31 cellular contexts compared by ENCODE assay signal in the genomic region with DNA sequence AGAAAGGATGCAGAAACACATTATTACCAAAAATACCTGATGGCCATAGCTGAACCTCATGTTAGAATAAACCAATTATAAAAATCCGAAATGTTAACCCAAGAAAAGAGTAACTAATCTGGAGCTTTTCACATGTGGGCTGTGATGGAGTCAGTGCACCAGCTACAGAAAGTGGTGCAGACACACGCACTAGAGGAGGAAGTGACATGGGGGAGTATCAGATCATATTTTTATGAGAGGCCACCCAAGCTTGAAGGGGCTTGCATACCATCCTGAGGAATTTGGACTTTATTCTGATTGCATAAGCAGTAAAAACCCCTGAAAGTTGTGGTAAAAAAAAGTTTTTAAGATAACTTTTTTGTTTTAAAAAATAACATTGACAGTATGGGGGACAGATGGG.
"Had no signal": no experiment of that assay in that cellular context is flagged by ENCODE, and none has a peak within 500 bp of the region (broad histone marks: within the 10 kb centered on the region; RNA-seq: fewer than 3 reads in every experiment).

No MANE protein-coding gene starts in this region.

- H3K27me3 ChIP-seq: adrenal gland, body of pancreas, cardiac muscle cell, dorsolateral prefrontal cortex, gastroesophageal sphincter, hepatocyte, neutrophil, right lobe of liver, stomach, thyroid gland, upper lobe of right lung had no signal

- H2AFZ ChIP-seq: hepatocyte had no signal

- H3K9me3 ChIP-seq: adrenal gland, body of pancreas, gastroesophageal sphincter, neutrophil, right lobe of liver, stomach, thyroid gland, upper lobe of right lung had no signal

- H3K27ac Mint-ChIP-seq: activated naive CD8-positive, alpha-beta T cell treated with anti-CD3 and anti-CD28 coated beads for 36 hours; natural killer cell; progenitor cell of endocrine pancreas; stimulated activated naive B cell treated with anti-CD40 and anti-IgM and Interleukin-4, amounts not matched to agents 10 μg/mL and 1 μg/mL and 100 μg/mL, for 72 hours; T-helper 2 cell treated with Interferon-gamma antibody and Interleukin-4, amounts not matched to agents 5 μg/mL and 100 μg/mL, for 36 hours had no signal

- DNase-seq: activated CD4-positive, alpha-beta T cell treated with anti-CD3 and anti-CD28 coated beads for 4 hours; activated CD4-positive, alpha-beta T cell treated with anti-CD3 and anti-CD28 coated beads, Interleukin-2, amount 50 U/mL, for 4 hours; activated CD8-positive, alpha-beta memory T cell treated with anti-CD3 and anti-CD28 coated beads for 24 hours; activated effector memory CD4-positive, alpha-beta T cell treated with Interleukin-2 at 50 U/mL for 16 hours; activated naive CD4-positive, alpha-beta T cell treated with Interleukin-2 at 50 U/mL for 16 hours; activated naive CD8-positive, alpha-beta T cell treated with anti-CD3 and anti-CD28 coated beads for 36 hours; adrenal gland; aorta; effector memory CD4-positive, alpha-beta T cell; islet precursor cell; left colon; mesenchymal stem cell; natural killer cell; right lobe of liver; small intestine; stimulated activated CD4-positive, alpha-beta T cell treated with anti-CD3 and anti-CD28 coated beads, Interleukin-15, amount 100 ng/mL, for 24 hours; stimulated activated CD4-positive, alpha-beta T cell treated with anti-CD3 and anti-CD28 coated beads, Interleukin-2, amount 100 ng/mL, for 24 hours; stimulated activated naive B cell treated with anti-CD40 and anti-IgM and Interleukin-4, amounts not matched to agents 10 μg/mL and 1 μg/mL and 100 μg/mL, for 72 hours; stomach; T-helper 1 cell; thyroid gland; upper lobe of right lung had no signal

- H3K4me1 ChIP-seq: adrenal gland, body of pancreas, gastroesophageal sphincter, right lobe of liver, stomach, thyroid gland, upper lobe of right lung had no signal

- H3K79me2 ChIP-seq: hepatocyte had no signal

- H3K9me3 Mint-ChIP-seq: activated naive CD8-positive, alpha-beta T cell treated with anti-CD3 and anti-CD28 coated beads for 36 hours; T-helper 2 cell treated with Interferon-gamma antibody and Interleukin-4, amounts not matched to agents 5 μg/mL and 100 μg/mL, for 36 hours had no signal

- H3K4me1 Mint-ChIP-seq: activated naive CD8-positive, alpha-beta T cell treated with anti-CD3 and anti-CD28 coated beads for 36 hours; natural killer cell; stimulated activated naive B cell treated with anti-CD40 and anti-IgM and Interleukin-4, amounts not matched to agents 10 μg/mL and 1 μg/mL and 100 μg/mL, for 72 hours had no signal

- H3K4me2 ChIP-seq: hepatocyte had no signal

- H3K27me3 Mint-ChIP-seq: progenitor cell of endocrine pancreas; stimulated activated naive B cell treated with anti-CD40 and anti-IgM and Interleukin-4, amounts not matched to agents 10 μg/mL and 1 μg/mL and 100 μg/mL, for 72 hours had no signal

- H3K4me3 ChIP-seq: adrenal gland, body of pancreas, cardiac muscle cell, coronary artery, dorsolateral prefrontal cortex, gastroesophageal sphincter, hepatocyte, right lobe of liver, stomach, thyroid gland, upper lobe of right lung had no signal

- H3K36me3 ChIP-seq: adrenal gland, cardiac muscle cell, gastroesophageal sphincter, neutrophil, right lobe of liver, stomach, thyroid gland, upper lobe of right lung had no signal

- H3K4me3 Mint-ChIP-seq: activated naive CD8-positive, alpha-beta T cell treated with anti-CD3 and anti-CD28 coated beads for 36 hours; natural killer cell; stimulated activated naive B cell treated with anti-CD40 and anti-IgM and Interleukin-4, amounts not matched to agents 10 μg/mL and 1 μg/mL and 100 μg/mL, for 72 hours; T-helper 2 cell treated with Interferon-gamma antibody and Interleukin-4, amounts not matched to agents 5 μg/mL and 100 μg/mL, for 36 hours had no signal

- H3K27ac ChIP-seq: adrenal gland, body of pancreas, cardiac muscle cell, coronary artery, dorsolateral prefrontal cortex, gastroesophageal sphincter, hepatocyte, neutrophil, right lobe of liver, stomach, thyroid gland, upper lobe of right lung had no signal

- H3K36me3 Mint-ChIP-seq: activated naive CD8-positive, alpha-beta T cell treated with anti-CD3 and anti-CD28 coated beads for 36 hours; natural killer cell; stimulated activated naive B cell treated with anti-CD40 and anti-IgM and Interleukin-4, amounts not matched to agents 10 μg/mL and 1 μg/mL and 100 μg/mL, for 72 hours had no signal
